In the genomic region with DNA sequence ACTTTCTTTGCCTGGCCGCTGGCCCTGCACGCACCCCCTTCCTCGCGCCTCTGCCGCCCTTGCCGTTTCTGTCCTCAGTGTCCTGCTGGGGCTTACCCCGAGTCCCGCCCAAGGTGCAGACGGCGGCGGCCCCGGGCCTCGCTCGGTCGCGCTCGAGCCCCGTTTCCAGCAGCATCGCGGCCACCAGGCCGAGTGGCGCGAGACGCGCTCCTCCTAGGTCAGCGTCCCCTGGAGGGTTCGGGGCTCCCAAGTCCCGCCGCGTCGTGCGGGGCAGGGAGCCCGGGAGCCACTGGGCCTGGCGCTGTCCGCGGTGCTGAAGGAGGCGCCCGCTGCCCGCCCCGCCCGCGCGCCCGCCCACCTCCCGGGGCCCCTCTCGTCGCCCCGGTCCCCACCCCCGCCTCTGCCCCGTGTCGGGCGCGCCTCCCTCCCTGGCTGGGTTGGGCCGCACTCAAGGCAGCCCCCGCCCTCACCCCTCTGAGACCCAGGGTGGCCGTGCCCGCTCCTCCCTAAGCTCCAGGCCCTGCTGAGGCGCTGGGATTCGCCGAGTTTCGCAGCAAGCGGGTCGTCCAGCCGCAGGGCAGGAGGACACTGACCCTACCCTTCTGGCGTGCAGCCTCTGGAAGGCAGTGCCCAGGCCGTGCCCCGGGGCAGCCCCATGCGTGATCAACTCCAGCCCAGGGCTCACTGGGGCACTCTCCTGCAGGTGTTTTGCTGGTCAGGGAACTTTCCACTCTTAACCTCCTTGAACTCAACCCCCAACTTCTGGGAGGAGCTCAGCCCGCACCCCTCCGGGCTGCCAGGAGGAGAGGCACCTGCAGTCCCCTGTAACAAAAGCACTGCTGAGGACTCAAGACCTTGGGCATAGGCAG, we compare ENCODE assay signal across 12 cellular contexts. TPM values are rescaled to one million over a fixed set of nuclear protein-coding genes. Genes with fewer than 3 reads are reported as not detected.
A peak's percentile ranks its signal among the peaks of the same experiment; 100 is the strongest.
DNase-seq lines count a peak whose midpoint lies in the region; ATAC-seq and TF ChIP-seq lines count a peak whose summit lies in the region.
"Had no signal": no experiment of that assay in that cellular context is flagged by ENCODE, and none has a peak within 500 bp of the region (broad histone marks: within the 10 kb centered on the region; RNA-seq: fewer than 3 reads in every experiment).

A gene (minus strand): TSS at position 291 of the 869 bp plus-strand sequence. CDS start 116 bp downstream, at position 175.

- H2AFZ ChIP-seq in HCT116 (ENCODE audit: low read depth, low read length, poor library complexity, severe bottlenecking): no peak within 1 kb of the TSS
- no peak within 1 kb of the TSS for H2AFZ ChIP-seq in mesenchymal stem cell (ENCODE audit: low read depth, low read length)

- RAD21 ChIA-PET in HCT116 (lab: Charles Lee; ENCODE audit: low non-redundant PET in 1 of 2, low total read pairs in 2 of 2, uncharacterized antibody in 2 of 2, unreplicated experiment in 2 of 2): no interaction called here

- ATAC-seq in HCT116 (peak; percentile 23), GM21576 (IDR thresholded peaks at IDR 0.05; ENCODE audit: unreplicated experiment) (no peak)

- H3K9ac ChIP-seq in HCT116 (ENCODE audit: low read length) (no peak within 1 kb of the TSS), mesenchymal stem cell (ENCODE audit: low read length) (no peak within 1 kb of the TSS)

- no peak within 1 kb of the TSS for H2AK5ac ChIP-seq in mesenchymal stem cell (ENCODE audit: low read length, severe bottlenecking)

- H3K9me3 ChIP-seq in HCT116 (ENCODE audit: control insufficient read depth in 1 of 2, insufficient read depth in 1 of 2, low read depth in 1 of 2, low read length in 2 of 2) (no peaks in the 10 kb centered on the region), mesenchymal stem cell (ENCODE audit: control insufficient read depth, low read length) (no peaks in the 10 kb centered on the region)
- H3K9me3 ChIP-seq: transverse colon had no signal

- DNase-seq in Caki2 (ENCODE audit: low read depth) (peak; percentile 28), HCT116 (ENCODE audit: low read depth, low spot score) (no peak), dermis blood vessel endothelial cell (peak; percentile 43), mesenchymal stem cell (peak; percentile 32), retina (no peak), NCI-H2196 treated with DMSO at 0.1 percent for 48 hours (lab: John Stamatoyannopoulos, UW; ENCODE audit: unreplicated experiment) (no peak)
- DNase-seq in central memory CD4-positive, alpha-beta T cell: no peak
- DNase-seq: dorsolateral prefrontal cortex, PC-3, transverse colon had no signal

- no peaks in the 10 kb centered on the region for H3K9me2 ChIP-seq in HCT116 (ENCODE audit: insufficient read depth)

- H2BK15ac ChIP-seq in mesenchymal stem cell (ENCODE audit: low read depth, poor library complexity, severe bottlenecking): no peak within 1 kb of the TSS

- H3K23ac ChIP-seq in mesenchymal stem cell (ENCODE audit: low read length in 2 of 2): no peak within 1 kb of the TSS

- in situ Hi-C loops in Caki2 (cut with HindIII; ENCODE audit: low pct_unique_long_range_greater_than_20kb, low sequenced_read_pairs): no loop called here

- TF ChIP-seq RAD21 in HCT116 (IDR thresholded peaks at IDR 0.05; ENCODE audit: low read depth): no peak

- TF ChIP-seq CTCF in HCT116 (IDR thresholded peaks at IDR 0.05 in 2 of 3, conservative IDR thresholded peaks at IDR 0.05 in 1 of 3; ENCODE audit: borderline replicate concordance in 1 of 3, insufficient read depth in 1 of 3, low read depth in 2 of 3, low read length in 2 of 3): no peak

- no TSS peak for BruUV-seq in HCT116 (replicated peaks; lab: Mats Ljungman, UMichigan)

- TF ChIP-seq POLR2A in HCT116 (IDR thresholded peaks at IDR 0.05; ENCODE audit: borderline replicate concordance, extremely low read depth, insufficient read depth, insufficient read length): no peak

- H3K79me1 ChIP-seq in mesenchymal stem cell (replicated peaks; ENCODE audit: low read length, poor library complexity, severe bottlenecking): peaks cover 2% of the 10 kb centered on the region

- no peaks in the 10 kb centered on the region for H3K79me2 ChIP-seq in HCT116 (ENCODE audit: insufficient read depth, low read length)

- no peak within 1 kb of the TSS for H2BK5ac ChIP-seq in mesenchymal stem cell (ENCODE audit: low read depth, low read length, poor library complexity, severe bottlenecking)

- POLR2A ChIA-PET in HCT116 (lab: Charles Lee): no interaction called here

- no peak within 1 kb of the TSS for H3K18ac ChIP-seq in mesenchymal stem cell (ENCODE audit: low read depth in 1 of 2, low read length in 2 of 2)

- 10% methylated on average over 51 of the region's 70 CpGs for WGBS in mesenchymal stem cell

- H2BK12ac ChIP-seq in mesenchymal stem cell (ENCODE audit: low read length in 2 of 2): no peak within 1 kb of the TSS

- H3K27ac ChIP-seq in HCT116 (ENCODE audit: low read depth, low read length): no peak within 1 kb of the TSS
- no peak within 1 kb of the TSS for H3K27ac ChIP-seq in mesenchymal stem cell (ENCODE audit: low read length, poor library complexity, severe bottlenecking)
- H3K27ac ChIP-seq: dorsolateral prefrontal cortex, transverse colon had no signal

- H4K8ac ChIP-seq in mesenchymal stem cell (ENCODE audit: low read length): no peak within 1 kb of the TSS

- H3K4ac ChIP-seq in mesenchymal stem cell (ENCODE audit: low read depth in 1 of 2, low read length in 2 of 2): no peak within 1 kb of the TSS

- no peaks in the 10 kb centered on the region for H3K4me1 ChIP-seq in HCT116 (ENCODE audit: control insufficient read depth in 1 of 2, insufficient read depth in 2 of 2, low read length in 2 of 2)
- peaks cover 12% of the 10 kb centered on the region for H3K4me1 ChIP-seq in mesenchymal stem cell (ENCODE audit: control insufficient read depth, insufficient read depth, low read depth, low read length)

- H2BK120ac ChIP-seq in mesenchymal stem cell (ENCODE audit: low read depth, low read length): no peak within 1 kb of the TSS

- H3K4me3 ChIP-seq in HCT116 (replicated peaks in 1 of 2; ENCODE audit: low read depth in 1 of 2, low read length in 2 of 2): no peak within 1 kb of the TSS
- H3K4me3 ChIP-seq in mesenchymal stem cell (ENCODE audit: insufficient read depth in 1 of 2, low read depth in 1 of 2, low read length in 2 of 2): no peak within 1 kb of the TSS
- H3K4me3 ChIP-seq: dorsolateral prefrontal cortex, transverse colon had no signal

- CTCF ChIA-PET in HCT116 (lab: Charles Lee): no interaction called here

- no peaks in the 10 kb centered on the region for H3K27me3 ChIP-seq in HCT116 (ENCODE audit: insufficient read depth, low read length)
- peaks cover 42 to 47% of the 10 kb centered on the region in 2 experiments for H3K27me3 ChIP-seq in mesenchymal stem cell (ENCODE audit: control insufficient read depth in 1 of 2, insufficient read depth in 1 of 2, low read length in 2 of 2)

- intact Hi-C loops in HCT116 (cut with micrococcal nuclease): no loop called here

- H4K20me1 ChIP-seq in HCT116 (ENCODE audit: insufficient read depth): no peaks in the 10 kb centered on the region

- H3K36me3 ChIP-seq in HCT116 (ENCODE audit: control insufficient read depth in 1 of 2, insufficient read depth in 2 of 2, low read length in 2 of 2) (peaks cover 7 to 8% of the 10 kb centered on the region in 2 experiments; a peak in 3 of 4 replicates), mesenchymal stem cell (ENCODE audit: control insufficient read depth in 1 of 2, insufficient read depth in 2 of 2, low read depth in 1 of 2, low read length in 2 of 2) (peaks cover 3 to 30% of the 10 kb centered on the region in 2 experiments)
- H3K36me3 ChIP-seq: transverse colon had no signal

- no peak within 1 kb of the TSS for H3K14ac ChIP-seq in mesenchymal stem cell (ENCODE audit: low read length in 2 of 2)

- H3K4me2 ChIP-seq in HCT116 (ENCODE audit: low read length): no peak within 1 kb of the TSS
- peak within 1 kb of the TSS; percentile 29 for H3K4me2 ChIP-seq in mesenchymal stem cell (ENCODE audit: low read length, poor library complexity, severe bottlenecking)

- no peak within 1 kb of the TSS for H4K91ac ChIP-seq in mesenchymal stem cell (ENCODE audit: low read length)

TF ChIP-seq in HCT116, 20 proteins besides CTCF, POLR2A, EP300 and RAD21 (continues in another document):
- no peak for TF ChIP-seq SRF (IDR thresholded peaks at IDR 0.05; ENCODE audit: low read depth)
- TF ChIP-seq, protein P1, sequence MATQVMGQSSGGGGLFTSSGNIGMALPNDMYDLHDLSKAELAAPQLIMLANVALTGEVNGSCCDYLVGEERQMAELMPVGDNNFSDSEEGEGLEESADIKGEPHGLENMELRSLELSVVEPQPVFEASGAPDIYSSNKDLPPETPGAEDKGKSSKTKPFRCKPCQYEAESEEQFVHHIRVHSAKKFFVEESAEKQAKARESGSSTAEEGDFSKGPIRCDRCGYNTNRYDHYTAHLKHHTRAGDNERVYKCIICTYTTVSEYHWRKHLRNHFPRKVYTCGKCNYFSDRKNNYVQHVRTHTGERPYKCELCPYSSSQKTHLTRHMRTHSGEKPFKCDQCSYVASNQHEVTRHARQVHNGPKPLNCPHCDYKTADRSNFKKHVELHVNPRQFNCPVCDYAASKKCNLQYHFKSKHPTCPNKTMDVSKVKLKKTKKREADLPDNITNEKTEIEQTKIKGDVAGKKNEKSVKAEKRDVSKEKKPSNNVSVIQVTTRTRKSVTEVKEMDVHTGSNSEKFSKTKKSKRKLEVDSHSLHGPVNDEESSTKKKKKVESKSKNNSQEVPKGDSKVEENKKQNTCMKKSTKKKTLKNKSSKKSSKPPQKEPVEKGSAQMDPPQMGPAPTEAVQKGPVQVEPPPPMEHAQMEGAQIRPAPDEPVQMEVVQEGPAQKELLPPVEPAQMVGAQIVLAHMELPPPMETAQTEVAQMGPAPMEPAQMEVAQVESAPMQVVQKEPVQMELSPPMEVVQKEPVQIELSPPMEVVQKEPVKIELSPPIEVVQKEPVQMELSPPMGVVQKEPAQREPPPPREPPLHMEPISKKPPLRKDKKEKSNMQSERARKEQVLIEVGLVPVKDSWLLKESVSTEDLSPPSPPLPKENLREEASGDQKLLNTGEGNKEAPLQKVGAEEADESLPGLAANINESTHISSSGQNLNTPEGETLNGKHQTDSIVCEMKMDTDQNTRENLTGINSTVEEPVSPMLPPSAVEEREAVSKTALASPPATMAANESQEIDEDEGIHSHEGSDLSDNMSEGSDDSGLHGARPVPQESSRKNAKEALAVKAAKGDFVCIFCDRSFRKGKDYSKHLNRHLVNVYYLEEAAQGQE (IDR thresholded peaks at IDR 0.05; ENCODE audit: low read depth): peak; percentile 54

RNA-seq across cellular contexts. Expression of the gene that starts here (rescaled TPM):
- total RNA-seq in Caki2 (2014; rRNA removed; shearing (Covaris generic); ENCODE audit: low replicate concordance): not detected in 2 replicates
- not detected for total RNA-seq in HCT116 (2021; ENCODE audit: unreplicated experiment)
- polyA plus RNA-seq in HCT116 (2012): 0.05 and 0.09 TPM in 2 replicates
- total RNA-seq in dermis blood vessel endothelial cell: not detected in 2 replicates
- not detected for polyA plus RNA-seq in mesenchymal stem cell (2013, experiment 1 of 2)
- polyA plus RNA-seq in mesenchymal stem cell (2013, experiment 2 of 2): not detected
- total RNA-seq: activated CD8-positive, alpha-beta memory T cell treated with anti-CD3 and anti-CD28 coated beads for 36 hours; PC-3; transverse colon had no signal

Comparison
In these comparisons a context has a peak if more than half of its experiments do, and no peak if none do; other contexts are left out.
1. Peak in DNase-seq in Caki2; RNA of the gene not detected or under 1 TPM.
2. Peak in ATAC-seq in HCT116; RNA of the gene not detected or under 1 TPM.
3. Peak in DNase-seq in dermis blood vessel endothelial cell; RNA of the gene not detected or under 1 TPM.